In the genomic region with DNA sequence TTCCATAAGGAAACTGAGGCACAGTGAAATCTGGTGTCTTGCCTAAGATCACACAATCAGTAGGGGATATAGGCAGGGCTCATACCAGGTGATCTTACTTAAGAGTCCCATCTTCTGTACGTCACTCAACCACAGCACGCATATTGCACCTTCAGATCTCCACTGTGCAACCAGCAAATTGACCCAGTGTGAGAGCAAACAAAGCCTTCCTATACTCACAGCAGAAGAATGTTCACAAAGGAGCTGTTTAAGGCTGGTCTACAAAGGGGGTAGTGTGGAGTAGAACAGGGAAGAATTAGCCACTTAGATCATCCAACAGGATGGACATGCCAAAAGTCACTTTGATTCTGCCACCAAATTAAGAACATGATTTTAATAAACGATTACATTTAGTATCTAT, we compare ENCODE assay signal across 23 cellular contexts.
A peak's percentile ranks its signal among the peaks of the same experiment; 100 is the strongest.
DNase-seq lines count a peak whose midpoint lies in the region; ATAC-seq, FAIRE-seq and TF ChIP-seq lines count a peak whose summit lies in the region.
"Had no signal": no experiment of that assay in that cellular context is flagged by ENCODE, and none has a peak within 500 bp of the region (broad histone marks: within the 10 kb centered on the region; RNA-seq: fewer than 3 reads in every experiment).

No MANE protein-coding gene starts in this region.

- H3K9me3 ChIP-seq in HepG2 (ENCODE audit: low read length): no peaks in the 10 kb centered on the region
- H3K9me3 ChIP-seq in right lobe of liver: no peaks in the 10 kb centered on the region
- H3K9me3 ChIP-seq: BLaER1 treated with 17β-estradiol and CSF1 and Interleukin-3, amounts not matched to agents 10 nM and 100 nM had no signal

- TF ChIP-seq POLR2A in HepG2 (IDR thresholded peaks at IDR 0.05; ENCODE audit: insufficient read depth in 1 of 2, low read depth in 2 of 2, low read length in 2 of 2) (no peak), right lobe of liver (IDR thresholded peaks at IDR 0.05) (no peak)

- H3K4me3 ChIP-seq in HepG2 (replicated peaks in 1 of 3; ENCODE audit: insufficient read depth in 1 of 3, low read depth in 2 of 3, low read length in 3 of 3) (no peak overlapping the region), right lobe of liver (no peak overlapping the region)
- H3K4me3 ChIP-seq: BLaER1 treated with 17β-estradiol and CSF1 and Interleukin-3, amounts not matched to agents 10 nM and 100 nM had no signal

- H3K36me3 Mint-ChIP-seq in activated T-helper 17 cell treated with anti-CD3 and anti-CD28 coated beads, Interleukin-2, amount 50 U/mL, for 72 hours (ENCODE audit: low read depth): no peaks in the 10 kb centered on the region

- H2AFZ ChIP-seq in HepG2 (ENCODE audit: low read length): no peak overlapping the region

- H3K36me3 ChIP-seq in HepG2 (replicated peaks in 1 of 2; ENCODE audit: control insufficient read depth in 1 of 2, insufficient read depth in 2 of 2, low read length in 2 of 2) (no peaks in the 10 kb centered on the region), right lobe of liver (no peaks in the 10 kb centered on the region)
- H3K36me3 ChIP-seq: BLaER1 treated with 17β-estradiol and CSF1 and Interleukin-3, amounts not matched to agents 10 nM and 100 nM had no signal

- ATAC-seq in HepG2: peak; percentile 58
- no peak for ATAC-seq in right lobe of liver
- no peak for ATAC-seq in GM19023 (IDR thresholded peaks at IDR 0.05; ENCODE audit: unreplicated experiment)
- ATAC-seq in activated T-helper 17 cell treated with anti-CD3 and anti-CD28 coated beads, Interleukin-2, amount 50 U/mL, for 72 hours (replicated peaks): no peak

- CTCF ChIA-PET in HepG2 (lab: Yijun Ruan, JAX; ENCODE audit: low intra/inter-chr PET ratio, low total read pairs): no interaction called here

- no peak for FAIRE-seq in HepG2 (lab: Jason Lieb, UNC)
- FAIRE-seq in frontal cortex (lab: Jason Lieb, UNC): peak; percentile 34
- FAIRE-seq: G401.6, H54 had no signal

- TF ChIP-seq RAD21 in HepG2 (CRISPR knock-in tag; IDR thresholded peaks at IDR 0.05): no peak

- H3K27ac Mint-ChIP-seq in activated T-helper 17 cell treated with anti-CD3 and anti-CD28 coated beads, Interleukin-2, amount 50 U/mL, for 72 hours: no peak overlapping the region
- H3K27ac Mint-ChIP-seq: CD4-positive, alpha-beta T cell had no signal

- H3K4me1 Mint-ChIP-seq in activated T-helper 17 cell treated with anti-CD3 and anti-CD28 coated beads, Interleukin-2, amount 50 U/mL, for 72 hours: no peaks in the 10 kb centered on the region

- intact Hi-C loops in HepG2 (cut with micrococcal nuclease; ENCODE audit: unreplicated experiment): no loop called here
- intact Hi-C loops in right lobe of liver (cut with DNase I): loop anchor here in 1 of 2 donors (10.0 kb wide), 1 partner anchor 310 kb away; the partner anchor contains the start of gene SLIT3

- no peaks in the 10 kb centered on the region for H4K20me1 ChIP-seq in HepG2 (ENCODE audit: insufficient read depth, low read length)

- BruUV-seq in HepG2 (replicated peaks; lab: Mats Ljungman, UMichigan): no TSS peak

- DNase-seq in HepG2 (ENCODE audit: low spot score): peak; percentile 30
- DNase-seq in right lobe of liver: no peak
- DNase-seq in frontal cortex (ENCODE audit: low spot score in 2 of 2): peak in 1 of 2 donors; percentile 16
- DNase-seq in pons (ENCODE audit: low spot score): peak; percentile 95
- DNase-seq in HuH-7 (ENCODE audit: low spot score): no peak
- DNase-seq in cerebellar cortex (ENCODE audit: low spot score): no peak
- DNase-seq: ACHN; CD4-positive, alpha-beta T cell; COR-L47; KBM-7; NCI-H1105 treated with DMSO at 0.1 percent for 48 hours; NCI-H146; NCI-H1930; NCI-H526 treated with DMSO at 0.1 percent for 48 hours; SHP77 had no signal

- H3K27me3 ChIP-seq in HepG2 (ENCODE audit: control insufficient read depth in 1 of 2, insufficient read depth in 2 of 2, low read length in 2 of 2) (peaks cover 2 to 38% of the 10 kb centered on the region in 2 experiments; a peak in 3 of 5 replicates), right lobe of liver (no peaks in the 10 kb centered on the region)
- H3K27me3 ChIP-seq: BLaER1 treated with 17β-estradiol and CSF1 and Interleukin-3, amounts not matched to agents 10 nM and 100 nM had no signal

- peaks cover 4% of the 10 kb centered on the region for H3K27me3 Mint-ChIP-seq in activated T-helper 17 cell treated with anti-CD3 and anti-CD28 coated beads, Interleukin-2, amount 50 U/mL, for 72 hours

- TF ChIP-seq EP300 in HepG2 (IDR thresholded peaks at IDR 0.05; ENCODE audit: low read depth in 2 of 2, low read length in 2 of 2) (no peak), HepG2 (CRISPR knock-in tag; IDR thresholded peaks at IDR 0.05; ENCODE audit: borderline replicate concordance) (no peak)

- no peak overlapping the region for H3K9ac ChIP-seq in HepG2 (ENCODE audit: insufficient read depth, low read depth, low read length)
- H3K9ac ChIP-seq: BLaER1 treated with 17β-estradiol and CSF1 and Interleukin-3, amounts not matched to agents 10 nM and 100 nM had no signal

- TF ChIP-seq CTCF in HepG2 (CRISPR knock-in tag; IDR thresholded peaks at IDR 0.05): no peak
- no peak for TF ChIP-seq CTCF in right lobe of liver (IDR thresholded peaks at IDR 0.05)

- WGBS in HepG2 (ENCODE audit: low lambda C conversion rate): 5% methylated on average over 3 of the region's 3 CpGs
- WGBS in right lobe of liver (ENCODE audit: insufficient coverage, low coverage, low lambda C conversion rate, missing lambda C conversion rate): 52% methylated on average over 3 of the region's 3 CpGs

- no peak overlapping the region for H3K27ac ChIP-seq in HepG2 (ENCODE audit: extremely low read length, insufficient read depth, low read length)
- H3K27ac ChIP-seq in right lobe of liver: no peak overlapping the region
- H3K27ac ChIP-seq: 22Rv1; BLaER1 treated with 17β-estradiol and CSF1 and Interleukin-3, amounts not matched to agents 10 nM and 100 nM; HL-60; RWPE1 had no signal

- H3K4me2 ChIP-seq in HepG2 (ENCODE audit: low read depth, low read length): no peak overlapping the region
- H3K4me2 ChIP-seq: BLaER1 treated with 17β-estradiol and CSF1 and Interleukin-3, amounts not matched to agents 10 nM and 100 nM had no signal

- H3K4me1 ChIP-seq in HepG2 (ENCODE audit: insufficient read depth, low read length) (0 out of 2 replicates have a peak, but pooled peaks cover under 1% of the 10 kb centered on the region), right lobe of liver (no peaks in the 10 kb centered on the region)

- in situ Hi-C loops in HepG2 (cut with HindIII; ENCODE audit: extremely low pct_ligation_motif_present, low pct_unique_long_range_greater_than_20kb): loop anchor here (25.0 kb wide), 1 partner anchor 592 kb away; the partner anchor contains the start of gene SPDL1

- H3K9me3 Mint-ChIP-seq in activated T-helper 17 cell treated with anti-CD3 and anti-CD28 coated beads, Interleukin-2, amount 50 U/mL, for 72 hours: no peaks in the 10 kb centered on the region
- H3K9me3 Mint-ChIP-seq: CD4-positive, alpha-beta T cell had no signal

- no peak overlapping the region for H3K4me3 Mint-ChIP-seq in activated T-helper 17 cell treated with anti-CD3 and anti-CD28 coated beads, Interleukin-2, amount 50 U/mL, for 72 hours
- H3K4me3 Mint-ChIP-seq: CD4-positive, alpha-beta T cell had no signal

- H3K79me2 ChIP-seq in HepG2 (ENCODE audit: insufficient read depth, low read length): no peaks in the 10 kb centered on the region

- POLR2A ChIA-PET in HepG2 (lab: Yijun Ruan, JAX): no interaction called here

TF ChIP-seq in HepG2, 621 proteins besides CTCF, POLR2A, EP300 and RAD21:
- no peak for TF ChIP-seq EED (CRISPR knock-in tag; IDR thresholded peaks at IDR 0.05)
- no peak for TF ChIP-seq SIN3B (IDR thresholded peaks at IDR 0.05; ENCODE audit: low read length)
- TF ChIP-seq SMAD3 (CRISPR knock-in tag; IDR thresholded peaks at IDR 0.05): no peak
- TF ChIP-seq ZNF260 (CRISPR knock-in tag; IDR thresholded peaks at IDR 0.05; ENCODE audit: borderline replicate concordance, low read depth): no peak
- TF ChIP-seq TAF1 (CRISPR knock-in tag; IDR thresholded peaks at IDR 0.05): no peak
- TF ChIP-seq ZFP1 (CRISPR knock-in tag; IDR thresholded peaks at IDR 0.05): no peak
- TF ChIP-seq HNRNPLL (IDR thresholded peaks at IDR 0.05; ENCODE audit: low read depth, low read length, poor library complexity, severe bottlenecking): no peak
- no peak for TF ChIP-seq ZNF737 (CRISPR knock-in tag; IDR thresholded peaks at IDR 0.05; ENCODE audit: borderline replicate concordance)
- TF ChIP-seq ZNF224 (CRISPR knock-in tag; IDR thresholded peaks at IDR 0.05): no peak
- no peak for TF ChIP-seq TRAFD1 (CRISPR knock-in tag; IDR thresholded peaks at IDR 0.05; ENCODE audit: borderline replicate concordance)
- TF ChIP-seq RFXAP (CRISPR knock-in tag; IDR thresholded peaks at IDR 0.05; ENCODE audit: borderline replicate concordance): no peak
- no peak for TF ChIP-seq ZNF672 (CRISPR knock-in tag; IDR thresholded peaks at IDR 0.05)

Comparison
In these comparisons a context has a peak if more than half of its experiments do, and no peak if none do; other contexts are left out.
1. DNase-seq: peak in HepG2 (single experiment) and pons (single experiment); none in right lobe of liver (0 of 3), HuH-7 (single experiment) and cerebellar cortex (single experiment).